20 cellular contexts compared by ENCODE assay signal in genomic region chr11:120025606-120026335, GRCh38.
"Had no signal": no experiment of that assay in that cellular context is flagged by ENCODE, and none has a peak within 500 bp of the region (broad histone marks: within the 10 kb centered on the region; RNA-seq: fewer than 3 reads in every experiment).

No MANE protein-coding gene starts in this region.

- H3K4me1 Mint-ChIP-seq: T-cell had no signal

- H3K36me3 Mint-ChIP-seq: activated naive CD4-positive, alpha-beta T cell treated with anti-CD3 and anti-CD28 coated beads, Interleukin-2, amount 50 U/mL, for 72 hours; T-cell had no signal

- H3K4me3 ChIP-seq: body of pancreas, prostate gland, right lobe of liver, suprapubic skin, upper lobe of right lung had no signal

- H3K4me1 ChIP-seq: body of pancreas, foreskin keratinocyte, prostate gland, right lobe of liver, suprapubic skin, upper lobe of right lung had no signal

- H3K27ac ChIP-seq: body of pancreas, foreskin keratinocyte, prostate gland, right lobe of liver, suprapubic skin, upper lobe of right lung had no signal

- ATAC-seq: activated CD4-positive, CD25-positive, alpha-beta regulatory T cell treated with anti-CD3 and anti-CD28 coated beads, Interleukin-2, amount 50 U/mL, for 24 hours; activated naive CD4-positive, alpha-beta T cell treated with anti-CD3 and anti-CD28 coated beads, Interleukin-2, amount 50 U/mL, for 72 hours; body of pancreas; effector memory CD8-positive, alpha-beta T cell; foreskin keratinocyte; right lobe of liver; T-cell; upper lobe of right lung had no signal

- H3K9me3 Mint-ChIP-seq: activated naive CD4-positive, alpha-beta T cell treated with anti-CD3 and anti-CD28 coated beads, Interleukin-2, amount 50 U/mL, for 72 hours; activated T-cell treated with anti-CD3 and anti-CD28 coated beads, Interleukin-2, amount 50 U/mL, for 24 hours; central memory CD8-positive, alpha-beta T cell; effector memory CD8-positive, alpha-beta T cell; nephron; stimulated activated naive CD8-positive, alpha-beta T cell treated with anti-CD3 and anti-CD28 coated beads, Interleukin-15, Interleukin-2, amounts not matched to agents 100 ng/mL and 50 ng/mL, for 24 hours had no signal

- H3K9me3 ChIP-seq: body of pancreas, prostate gland, right lobe of liver, suprapubic skin, upper lobe of right lung had no signal

- DNase-seq: activated CD4-positive, alpha-beta T cell treated with anti-CD3 and anti-CD28 coated beads, Interleukin-2, amount 50 U/mL, for 1 hour; activated effector memory CD4-positive, alpha-beta T cell treated with anti-CD3 and anti-CD28 coated beads, Interleukin-2, amount 50 U/mL, for 16 hours; activated T-cell treated with anti-CD3 and anti-CD28 coated beads, Interleukin-2, amount 50 U/mL, for 24 hours; body of pancreas; effector memory CD8-positive, alpha-beta T cell; glutamatergic neuron; kidney glomerular epithelial cell; occipital lobe; right lobe of liver; T-cell; T-helper 9 cell; upper lobe of right lung had no signal

- H3K4me3 Mint-ChIP-seq: activated T-cell treated with anti-CD3 and anti-CD28 coated beads, Interleukin-2, amount 50 U/mL, for 24 hours; central memory CD8-positive, alpha-beta T cell; effector memory CD8-positive, alpha-beta T cell; nephron; stimulated activated naive CD8-positive, alpha-beta T cell treated with anti-CD3 and anti-CD28 coated beads, Interleukin-15, Interleukin-2, amounts not matched to agents 100 ng/mL and 50 ng/mL, for 24 hours; T-cell had no signal

- H3K27me3 ChIP-seq: body of pancreas, foreskin keratinocyte, right lobe of liver had no signal

- H3K36me3 ChIP-seq: prostate gland, right lobe of liver, suprapubic skin, upper lobe of right lung had no signal

- H3K27ac Mint-ChIP-seq: activated naive CD4-positive, alpha-beta T cell treated with anti-CD3 and anti-CD28 coated beads, Interleukin-2, amount 50 U/mL, for 72 hours; activated T-cell treated with anti-CD3 and anti-CD28 coated beads, Interleukin-2, amount 50 U/mL, for 24 hours; effector memory CD8-positive, alpha-beta T cell; nephron; stimulated activated naive CD8-positive, alpha-beta T cell treated with anti-CD3 and anti-CD28 coated beads, Interleukin-15, Interleukin-2, amounts not matched to agents 100 ng/mL and 50 ng/mL, for 24 hours; T-cell had no signal
